33 cellular contexts compared by ENCODE assay signal in genomic region chr3:16633948-16634347, GRCh38. TPM values are rescaled to one million over a fixed set of nuclear protein-coding genes. Genes with fewer than 3 reads are reported as not detected.
DNase-seq lines count a peak whose midpoint lies in the region; ATAC-seq, FAIRE-seq and TF ChIP-seq lines count a peak whose summit lies in the region.
"Had no signal": no experiment of that assay in that cellular context is flagged by ENCODE, and none has a peak within 500 bp of the region (broad histone marks: within the 10 kb centered on the region; RNA-seq: fewer than 3 reads in every experiment).

No MANE protein-coding gene starts in this region.

- BruUV-seq in GM12878 (replicated peaks; lab: Mats Ljungman, UMichigan) = no TSS peak

- H3K27ac ChIP-seq in MM.1S (ENCODE audit: low read length) = no peak overlapping the region
- no peak overlapping the region for H3K27ac ChIP-seq in GM12878 (ENCODE audit: control insufficient read depth, insufficient read depth)
- H3K27ac ChIP-seq: ascending aorta, BLaER1, gastroesophageal sphincter, SK-N-MC, skin epidermis, uterus, VCaP had no signal

- RAD21 ChIA-PET in GM12878 (lab: Charles Lee; ENCODE audit: unreplicated experiment) = no interaction called here

- TF ChIP-seq POLR2A in GM12878 (IDR thresholded peaks at IDR 0.05; ENCODE audit: low read depth, low read length) = no peak

- no peak for TF ChIP-seq RAD21 in GM12878 (IDR thresholded peaks at IDR 0.05; ENCODE audit: insufficient read depth, low read depth, low read length)

- WGBS in GM12878 (ENCODE audit: insufficient coverage, insufficient replicate concordance, low lambda C conversion rate, missing lambda C conversion rate) = 10% methylated on average over 3 of the region's 3 CpGs

- SMC1A ChIA-PET in GM12878 (lab: Charles Lee; ENCODE audit: uncharacterized antibody, unreplicated experiment) = interaction anchor here (0.9 to 1.2 kb wide), 2 partner anchors 10 to 15 kb away, joined by 3 to 5 read pairs; no protein-coding TSS in a partner anchor

- H3K4me1 ChIP-seq in MM.1S (ENCODE audit: low read length) (0 out of 2 replicates have a peak, but pooled peaks cover 3% of the 10 kb centered on the region), GM12878 (ENCODE audit: control insufficient read depth, insufficient read depth, low read length) (peaks cover 5% of the 10 kb centered on the region)
- H3K4me1 ChIP-seq: ascending aorta, BLaER1, gastroesophageal sphincter, uterus had no signal

- FAIRE-seq in GM12878 (lab: Jason Lieb, UNC) = no peak
- FAIRE-seq: GM18507, HTR-8/SVneo had no signal

- in situ Hi-C loops in GM12878 (cut with MboI) = no loop called here

- H3K4me3 ChIP-seq in GM12865 (ENCODE audit: low read depth, low read length) (no peak overlapping the region), MM.1S (ENCODE audit: low read length) (no peak overlapping the region), GM12878 (no peak overlapping the region)
- H3K4me3 ChIP-seq: ascending aorta, BLaER1, gastroesophageal sphincter, MG63, SK-N-MC, skin epidermis, uterus had no signal

- H3K79me2 ChIP-seq in MM.1S (ENCODE audit: low read length) (no peaks in the 10 kb centered on the region), GM12878 (ENCODE audit: control insufficient read depth, insufficient read depth, low read length) (no peaks in the 10 kb centered on the region)

- TF ChIP-seq EP300 in GM12878 (IDR thresholded peaks at IDR 0.05; ENCODE audit: borderline replicate concordance in 1 of 2, control insufficient read depth in 1 of 2, low read depth in 2 of 2, low read length in 2 of 2) = no peak

- H3K9me2 ChIP-seq in MM.1S (replicated peaks; ENCODE audit: insufficient read depth, low read length) = no peaks in the 10 kb centered on the region

- no peaks in the 10 kb centered on the region for H3K36me3 ChIP-seq in MM.1S (replicated peaks; ENCODE audit: insufficient read depth, low read length)
- no peaks in the 10 kb centered on the region for H3K36me3 ChIP-seq in GM12878 (ENCODE audit: control insufficient read depth in 2 of 2, insufficient read depth in 2 of 2, low read length in 1 of 2)
- H3K36me3 ChIP-seq: ascending aorta, BLaER1, gastroesophageal sphincter, MG63, uterus had no signal

- no peaks in the 10 kb centered on the region for H4K20me1 ChIP-seq in MM.1S (ENCODE audit: insufficient read depth, low read length)
- no peaks in the 10 kb centered on the region for H4K20me1 ChIP-seq in GM12878 (ENCODE audit: control insufficient read depth, insufficient read depth)
- H4K20me1 ChIP-seq: BLaER1 had no signal

- no peak overlapping the region for H2AFZ ChIP-seq in MM.1S (ENCODE audit: low read length)
- peak overlapping the region; percentile 17; the same call in 1 of the 2 replicates for H2AFZ ChIP-seq in GM12878 (ENCODE audit: control insufficient read depth, low read depth, low read length)

- TF ChIP-seq CTCF in GM12865 (IDR thresholded peaks at IDR 0.05; ENCODE audit: insufficient read depth, low read depth, low read length, missing control alignments) (no peak), MM.1S (IDR thresholded peaks at IDR 0.05; ENCODE audit: low read length) (no peak), GM12878 (IDR thresholded peaks at IDR 0.05 in 2 of 3, conservative IDR thresholded peaks at IDR 0.05 in 1 of 3; ENCODE audit: control insufficient read depth in 2 of 3, extremely low read depth in 1 of 3, insufficient read depth in 1 of 3, low read depth in 3 of 3, low read length in 3 of 3) (no peak)

- CTCF ChIA-PET in GM12878 (lab: Yijun Ruan, JAX) = no interaction called here

- H3F3A ChIP-seq in MM.1S (ENCODE audit: insufficient read depth, low read length) = no peaks in the 10 kb centered on the region

- no peak overlapping the region for H3K9ac ChIP-seq in MM.1S (ENCODE audit: low read length)
- H3K9ac ChIP-seq in GM12878 (ENCODE audit: control insufficient read depth, insufficient read depth, low read length) = no peak overlapping the region
- H3K9ac ChIP-seq: BLaER1 had no signal

- POLR2A ChIA-PET in GM12878 (lab: Charles Lee) = no interaction called here

- H3K4me2 ChIP-seq in MM.1S (ENCODE audit: low read depth, low read length) (no peak overlapping the region), GM12878 (ENCODE audit: control insufficient read depth, insufficient read depth) (peak overlapping the region; percentile 0; the same call in 1 of the 2 replicates)
- H3K4me2 ChIP-seq: BLaER1 had no signal

- H3K27me3 ChIP-seq in MM.1S (replicated peaks; ENCODE audit: insufficient read depth, low read length) (no peaks in the 10 kb centered on the region), GM12878 (replicated peaks in 1 of 2; ENCODE audit: control insufficient read depth in 2 of 2, insufficient read depth in 2 of 2, low read length in 1 of 2) (no peaks in the 10 kb centered on the region; a peak in 1 of 4 replicates)
- H3K27me3 ChIP-seq: ascending aorta, BLaER1, gastroesophageal sphincter, MG63, uterus had no signal

- ATAC-seq in GM19395 (IDR thresholded peaks at IDR 0.05; ENCODE audit: unreplicated experiment) = peak; percentile 80
- ATAC-seq in GM12878 = peak; percentile 44
- ATAC-seq: activated CD8-positive, alpha-beta memory T cell treated with anti-CD3 and anti-CD28 coated beads, Interleukin-2, amount 10 ng/mL, durations not matched to agents 7 days and 5 days; gastroesophageal sphincter had no signal

- DNase-seq in GM12865 (ENCODE audit: low read depth) (peak; percentile 35), MM.1S (peak; percentile 8), GM12878 (ENCODE audit: low read depth, low spot score) (peak; percentile 16), activated gamma-delta T cell (lab: John Stamatoyannopoulos, UW) (no peak), DMS 273 (lab: John Stamatoyannopoulos, UW; ENCODE audit: unreplicated experiment) (no peak), NCI-H526 treated with DMSO at 0.1 percent for 48 hours (lab: John Stamatoyannopoulos, UW) (no peak), NCI-H510A treated with DMSO at 0.1 percent for 48 hours (lab: John Stamatoyannopoulos, UW) (no peak)
- DNase-seq: ACHN; activated CD4-positive, alpha-beta T cell treated with anti-CD3 and anti-CD28 coated beads, Interleukin-2, amount 50 U/mL, for 1 hour; activated CD8-positive, alpha-beta memory T cell treated with anti-CD3 and anti-CD28 coated beads, Interleukin-2, amount 10 ng/mL, durations not matched to agents 7 days and 5 days; caudate nucleus; dermis blood vessel endothelial cell; hippocampal formation; KBM-7; mesenchymal stem cell; MG63; NCI-H510A; nucleus accumbens; RPMI8226; T-helper 2 cell; uterus had no signal

- intact Hi-C loops in GM12878 (cut with micrococcal nuclease; ENCODE audit: unreplicated experiment) = no loop called here

- no peaks in the 10 kb centered on the region for H3K9me3 ChIP-seq in MM.1S (replicated peaks; ENCODE audit: insufficient read depth, low read length)
- H3K9me3 ChIP-seq in GM12878 (replicated peaks; ENCODE audit: control insufficient read depth, insufficient read depth, low read length) = no peaks in the 10 kb centered on the region
- H3K9me3 ChIP-seq: ascending aorta, BLaER1, gastroesophageal sphincter, MG63, uterus had no signal

TF ChIP-seq in GM12878, 131 proteins besides CTCF, POLR2A, EP300 and RAD21:
- TF ChIP-seq RUNX3 (IDR thresholded peaks at IDR 0.05; ENCODE audit: low read length) (peak; percentile 56), FOXK2 (IDR thresholded peaks at IDR 0.05) (no peak)

RNA-seq across cellular contexts. Expression of gene DAZL, which starts 28.7 kb away (rescaled TPM):
- not detected in 2 replicates for total RNA-seq in GM12878 (2013; cell fraction: nucleolus; rRNA removed)
- total RNA-seq in GM12878 (2014; rRNA removed) = 0.11 TPM in 2 replicates
- 0.13 and 0.14 TPM in 2 replicates for total RNA-seq in GM12878 (2014; rRNA removed; fragmentation: Illumina TruSeq; extraction: Trizol)
- total RNA-seq in GM12878 (2021) = 0.05 TPM in 1 of 2 replicates, not detected in the other
- polyA plus RNA-seq in GM12878 (2011; ENCODE audit: low read depth) = not detected
- polyA plus RNA-seq in GM12878 (2011; rRNA removed) = 0.04 and 0.07 TPM in 2 replicates
- polyA plus RNA-seq in GM12878 (2011; cell fraction: cytosol; rRNA removed) = 0.01 TPM in 1 of 2 replicates, not detected in the other
- not detected in 2 replicates for polyA plus RNA-seq in GM12878 (2011; cell fraction: nucleus; rRNA removed)
- 0.03 and 0.04 TPM in 2 replicates for polyA plus RNA-seq in GM12878 (2012)
- 0.11 and 0.12 TPM in 2 replicates for polyA plus RNA-seq in GM12878 (2014; fragmentation: Illumina TruSeq; extraction: Trizol)
- polyA plus RNA-seq in GM12878 (2014; fragmentation: Nextera tagmentation; extraction: Ambion mirVana) = under 1 TPM; 0.20 to 0.23 TPM
- 0.09 and 0.15 TPM in 2 replicates for polyA plus RNA-seq in GM12878 (2014; rRNA removed)
- polyA plus RNA-seq in GM12878 (2016; fragmentation: Nextera tagmentation; extraction: Ambion mirVana) = under 1 TPM; 0.10 to 0.48 TPM
- polyA minus RNA-seq in GM12878 (2011; rRNA and poly(A)+ RNA removed) = not detected in 2 replicates
- polyA minus RNA-seq in GM12878 (2011; cell fraction: cytosol; rRNA and poly(A)+ RNA removed) = not detected in 2 replicates
- not detected in 2 replicates for polyA minus RNA-seq in GM12878 (2011; cell fraction: nucleus; rRNA and poly(A)+ RNA removed)
- total RNA-seq: ascending aorta, Daoy, dermis blood vessel endothelial cell, gastroesophageal sphincter, myocyte had no signal
- polyA plus RNA-seq: immature natural killer cell had no signal

Comparison
In these comparisons a context has a peak if more than half of its experiments do, and no peak if none do; other contexts are left out.
1. DNase-seq: peak in GM12865 (single experiment), MM.1S (single experiment) and GM12878 (single experiment); none in activated gamma-delta T cell (single experiment), DMS 273 (single experiment), NCI-H526 treated with DMSO at 0.1 percent for 48 hours (single experiment) and NCI-H510A treated with DMSO at 0.1 percent for 48 hours (single experiment).